19 cellular contexts compared by ENCODE assay signal in genomic region chr14:105885561-105886320, GRCh38.
DNase-seq lines count a peak whose midpoint lies in the region; ATAC-seq and TF ChIP-seq lines count a peak whose summit lies in the region.
"Had no signal": no experiment of that assay in that cellular context is flagged by ENCODE, and none has a peak within 500 bp of the region (broad histone marks: within the 10 kb centered on the region; RNA-seq: fewer than 3 reads in every experiment).

No MANE protein-coding gene starts in this region.

- H3K27me3 ChIP-seq in lower lobe of right lung (ENCODE audit: low read depth): no peaks in the 10 kb centered on the region

- DNase-seq in activated CD4-positive, alpha-beta T cell treated with anti-CD3 and anti-CD28 coated beads for 36 hours: peak; percentile 2
- no peak for DNase-seq in activated CD4-positive, alpha-beta T cell treated with anti-CD3 and anti-CD28 coated beads, Interleukin-2, amount 50 U/mL, for 48 hours
- DNase-seq in T-helper 17 cell: peak in 2 of 3 donors; percentile 4
- DNase-seq in lower lobe of right lung: peak; percentile 30
- no peak for DNase-seq in stimulated activated naive B cell treated with anti-CD40 and anti-IgM and Interleukin-4, amounts not matched to agents 10 μg/mL and 1 μg/mL and 100 μg/mL, for 72 hours
- DNase-seq in cerebellar cortex (ENCODE audit: low spot score): no peak
- DNase-seq in DMS79 (lab: John Stamatoyannopoulos, UW): no peak
- DNase-seq in G401 (ENCODE audit: low spot score): no peak
- DNase-seq: midbrain; MM.1S; NCI-H2029 treated with DMSO at 0.1 percent for 48 hours; NCI-H524 treated with DMSO at 0.1 percent for 48 hours; OCI-M1; stimulated activated CD4-positive, alpha-beta T cell treated with anti-CD3 and anti-CD28 coated beads, Interleukin-4, amount 100 ng/mL, for 1 hour had no signal

- H3K4me1 Mint-ChIP-seq in activated CD4-positive, alpha-beta T cell treated with anti-CD3 and anti-CD28 coated beads for 36 hours: no peaks in the 10 kb centered on the region
- peaks cover 3% of the 10 kb centered on the region for H3K4me1 Mint-ChIP-seq in T-helper 17 cell
- peaks cover 0 to 9% of the 10 kb centered on the region in 2 donors for H3K4me1 Mint-ChIP-seq in stimulated activated naive B cell treated with anti-CD40 and anti-IgM and Interleukin-4, amounts not matched to agents 10 μg/mL and 1 μg/mL and 100 μg/mL, for 72 hours

- CTCF ChIA-PET in activated CD4-positive, alpha-beta T cell treated with anti-CD3 and anti-CD28 coated beads for 36 hours (lab: Charles Lee): no interaction called here

- H3K27me3 Mint-ChIP-seq in activated CD4-positive, alpha-beta T cell treated with anti-CD3 and anti-CD28 coated beads for 36 hours: peaks cover 4% of the 10 kb centered on the region
- H3K27me3 Mint-ChIP-seq in T-helper 17 cell: peaks cover 39% of the 10 kb centered on the region
- H3K27me3 Mint-ChIP-seq in stimulated activated naive B cell treated with anti-CD40 and anti-IgM and Interleukin-4, amounts not matched to agents 10 μg/mL and 1 μg/mL and 100 μg/mL, for 72 hours: no peaks in the 10 kb centered on the region

- POLR2A ChIA-PET in activated CD4-positive, alpha-beta T cell treated with anti-CD3 and anti-CD28 coated beads for 36 hours (lab: Charles Lee): no interaction called here

- H3K36me3 ChIP-seq in lower lobe of right lung: no peaks in the 10 kb centered on the region
- H3K36me3 ChIP-seq: neutrophil, thoracic aorta had no signal

- no peaks in the 10 kb centered on the region for H3K36me3 Mint-ChIP-seq in activated CD4-positive, alpha-beta T cell treated with anti-CD3 and anti-CD28 coated beads for 36 hours (ENCODE audit: low read depth)
- peaks cover 3% of the 10 kb centered on the region for H3K36me3 Mint-ChIP-seq in T-helper 17 cell (ENCODE audit: low read depth)
- H3K36me3 Mint-ChIP-seq in stimulated activated naive B cell treated with anti-CD40 and anti-IgM and Interleukin-4, amounts not matched to agents 10 μg/mL and 1 μg/mL and 100 μg/mL, for 72 hours: peaks cover 0 to 5% of the 10 kb centered on the region in 2 donors
- H3K36me3 Mint-ChIP-seq: CD4-positive, alpha-beta memory T cell had no signal

- no peak for TF ChIP-seq CTCF in lower lobe of right lung (IDR thresholded peaks at IDR 0.05)

- H3K4me1 ChIP-seq in lower lobe of right lung: no peaks in the 10 kb centered on the region

- H3K27ac ChIP-seq in lower lobe of right lung: no peak overlapping the region
- H3K27ac ChIP-seq: neutrophil, thoracic aorta had no signal

- no peaks in the 10 kb centered on the region for H3K9me3 Mint-ChIP-seq in activated CD4-positive, alpha-beta T cell treated with anti-CD3 and anti-CD28 coated beads for 36 hours (ENCODE audit: low read depth)
- H3K9me3 Mint-ChIP-seq in stimulated activated naive B cell treated with anti-CD40 and anti-IgM and Interleukin-4, amounts not matched to agents 10 μg/mL and 1 μg/mL and 100 μg/mL, for 72 hours: no peaks in the 10 kb centered on the region
- H3K9me3 Mint-ChIP-seq: activated naive CD4-positive, alpha-beta T cell treated with anti-CD3 and anti-CD28 coated beads, Interleukin-2, amount 50 U/mL, for 72 hours had no signal

- H3K4me3 Mint-ChIP-seq in activated CD4-positive, alpha-beta T cell treated with anti-CD3 and anti-CD28 coated beads for 36 hours: no peak overlapping the region
- no peak overlapping the region for H3K4me3 Mint-ChIP-seq in T-helper 17 cell
- H3K4me3 Mint-ChIP-seq in stimulated activated naive B cell treated with anti-CD40 and anti-IgM and Interleukin-4, amounts not matched to agents 10 μg/mL and 1 μg/mL and 100 μg/mL, for 72 hours: peak overlapping the region; percentile 62 to 80
- H3K4me3 Mint-ChIP-seq: CD4-positive, alpha-beta memory T cell had no signal

- H3K4me3 ChIP-seq in lower lobe of right lung: no peak overlapping the region
- H3K4me3 ChIP-seq: thoracic aorta had no signal

- ATAC-seq in activated CD4-positive, alpha-beta T cell treated with anti-CD3 and anti-CD28 coated beads for 36 hours: no peak
- ATAC-seq in T-helper 17 cell: no peak
- ATAC-seq in lower lobe of right lung: no peak
- ATAC-seq in stimulated activated naive B cell treated with anti-CD40 and anti-IgM and Interleukin-4, amounts not matched to agents 10 μg/mL and 1 μg/mL and 100 μg/mL, for 72 hours (replicated peaks): no peak
- ATAC-seq: activated naive CD4-positive, alpha-beta T cell treated with anti-CD3 and anti-CD28 coated beads, Interleukin-2, amount 50 U/mL, for 72 hours; SK-N-SH treated with all-trans-retinoic acid at 6 μM for 48 hours had no signal

- no peaks in the 10 kb centered on the region for H3K9me3 ChIP-seq in T-helper 17 cell (ENCODE audit: control insufficient read depth, low read length, poor library complexity, severe bottlenecking)
- H3K9me3 ChIP-seq in lower lobe of right lung: no peaks in the 10 kb centered on the region
- H3K9me3 ChIP-seq: neutrophil, thoracic aorta had no signal

- intact Hi-C loops in activated CD4-positive, alpha-beta T cell treated with anti-CD3 and anti-CD28 coated beads for 36 hours (cut with DNase I, micrococcal nuclease): no loop called here
- intact Hi-C loops in lower lobe of right lung (cut with DNase I): no loop called here

- H3K27ac Mint-ChIP-seq in activated CD4-positive, alpha-beta T cell treated with anti-CD3 and anti-CD28 coated beads for 36 hours: no peak overlapping the region
- H3K27ac Mint-ChIP-seq in T-helper 17 cell: no peak overlapping the region
- H3K27ac Mint-ChIP-seq in stimulated activated naive B cell treated with anti-CD40 and anti-IgM and Interleukin-4, amounts not matched to agents 10 μg/mL and 1 μg/mL and 100 μg/mL, for 72 hours: no peak overlapping the region

- in situ Hi-C loops in G401 (cut with HindIII; ENCODE audit: low sequenced_read_pairs): no loop called here

Comparison
In these comparisons a context has a peak if more than half of its experiments do, and no peak if none do; other contexts are left out.
1. DNase-seq: peak in activated CD4-positive, alpha-beta T cell treated with anti-CD3 and anti-CD28 coated beads for 36 hours (single experiment), T-helper 17 cell (2 of 3) and lower lobe of right lung (single experiment); none in activated CD4-positive, alpha-beta T cell treated with anti-CD3 and anti-CD28 coated beads, Interleukin-2, amount 50 U/mL, for 48 hours (0 of 2), stimulated activated naive B cell treated with anti-CD40 and anti-IgM and Interleukin-4, amounts not matched to agents 10 μg/mL and 1 μg/mL and 100 μg/mL, for 72 hours (single experiment), cerebellar cortex (single experiment), DMS79 (single experiment) and G401 (single experiment).
2. H3K4me3 Mint-ChIP-seq: peak in stimulated activated naive B cell treated with anti-CD40 and anti-IgM and Interleukin-4, amounts not matched to agents 10 μg/mL and 1 μg/mL and 100 μg/mL, for 72 hours (2 of 2); none in activated CD4-positive, alpha-beta T cell treated with anti-CD3 and anti-CD28 coated beads for 36 hours (single experiment) and T-helper 17 cell (single experiment).